Comparison of ENCODE assay signal across 9 cellular contexts in the genomic region with DNA sequence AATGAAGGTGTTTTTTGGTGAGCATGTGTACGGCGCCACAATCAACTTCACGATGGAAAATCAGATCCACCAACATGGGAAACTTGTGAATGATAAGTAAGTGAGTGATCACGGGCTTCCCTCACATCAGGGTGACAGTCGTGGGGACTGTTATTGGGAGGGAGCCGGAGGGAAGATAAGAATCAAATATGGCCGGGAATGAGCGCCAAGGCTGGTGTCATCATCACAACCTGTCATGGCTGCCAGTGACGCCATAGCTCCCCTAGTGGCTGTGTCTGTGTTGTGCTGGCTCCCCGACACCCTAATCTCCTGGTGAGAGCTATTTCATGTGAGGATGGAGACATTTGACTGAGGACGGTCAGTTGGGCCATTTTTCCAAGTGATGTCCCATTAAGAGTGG.
DNase-seq lines count a peak whose midpoint lies in the region; ATAC-seq and TF ChIP-seq lines count a peak whose summit lies in the region.
"Had no signal": no experiment of that assay in that cellular context is flagged by ENCODE, and none has a peak within 500 bp of the region (broad histone marks: within the 10 kb centered on the region; RNA-seq: fewer than 3 reads in every experiment).

No MANE protein-coding gene starts in this region.

- POLR2A ChIA-PET in A673 (lab: Charles Lee; ENCODE audit: low non-redundant PET), result no interaction called here
- POLR2A ChIA-PET in OCI-LY7 (lab: Charles Lee), result no interaction called here

- H3K4me1 ChIP-seq in A673 (ENCODE audit: insufficient read depth, low read length, poor library complexity, severe bottlenecking) (no peaks in the 10 kb centered on the region), OCI-LY7 (ENCODE audit: insufficient read depth, low read length, poor library complexity, severe bottlenecking) (no peaks in the 10 kb centered on the region)

- intact Hi-C loops in A673 (cut with micrococcal nuclease; ENCODE audit: unreplicated experiment) (no loop called here), OCI-LY7 (cut with micrococcal nuclease; ENCODE audit: unreplicated experiment) (no loop called here)

- no peak overlapping the region for H3K4me3 ChIP-seq in A673 (ENCODE audit: low read depth, low read length, poor library complexity, severe bottlenecking)
- H3K4me3 ChIP-seq in GM12864 (ENCODE audit: low read depth, low read length), result no peak overlapping the region
- no peak overlapping the region for H3K4me3 ChIP-seq in OCI-LY7 (ENCODE audit: low read depth, low read length, poor library complexity, severe bottlenecking)
- H3K4me3 ChIP-seq in epithelial cell of esophagus (ENCODE audit: low read length), result no peak overlapping the region

- DNase-seq in A673 (ENCODE audit: low spot score), result peak; percentile 34
- DNase-seq in GM12864 (ENCODE audit: low read depth), result no peak
- DNase-seq in OCI-LY7 (ENCODE audit: low spot score), result peak; percentile 39
- DNase-seq in epithelial cell of esophagus (ENCODE audit: low read depth), result no peak
- no peak for DNase-seq in 8988T
- no peak for DNase-seq in NCI-H1417 treated with DMSO at 0.1 percent for 48 hours (lab: John Stamatoyannopoulos, UW)
- DNase-seq in activated CD4-positive, alpha-beta T cell treated with anti-CD3 and anti-CD28 coated beads, Interleukin-2, amount 50 U/mL, for 4 hours, result no peak
- DNase-seq: NCI-H2029 treated with DMSO at 0.1 percent for 48 hours had no signal

- ATAC-seq in HG03460 (IDR thresholded peaks at IDR 0.05; ENCODE audit: unreplicated experiment), result no peak

- BruUV-seq in A673 (replicated peaks; lab: Mats Ljungman, UMichigan), result no TSS peak
- BruUV-seq in OCI-LY7 (replicated peaks; lab: Mats Ljungman, UMichigan), result no TSS peak

- H2AFZ ChIP-seq in OCI-LY7 (ENCODE audit: low read length), result no peak overlapping the region

- no peaks in the 10 kb centered on the region for H3K27me3 ChIP-seq in A673 (replicated peaks; ENCODE audit: insufficient read depth, low read depth, low read length, poor library complexity)

- H3K9me3 ChIP-seq in A673 (ENCODE audit: low read depth, low read length, poor library complexity, severe bottlenecking) (no peaks in the 10 kb centered on the region), OCI-LY7 (ENCODE audit: low read length) (no peaks in the 10 kb centered on the region)

- peak; percentile 64 for TF ChIP-seq CTCF in A673 (conservative IDR thresholded peaks at IDR 0.05; ENCODE audit: low read depth, low read length)
- peak; percentile 67 for TF ChIP-seq CTCF in GM12864 (IDR thresholded peaks at IDR 0.05; ENCODE audit: low read depth, low read length, missing control alignments)
- peak; percentile 71 for TF ChIP-seq CTCF in OCI-LY7 (conservative IDR thresholded peaks at IDR 0.05; ENCODE audit: low read length)
- peak; percentile 22 for TF ChIP-seq CTCF in epithelial cell of esophagus (IDR thresholded peaks at IDR 0.05; ENCODE audit: insufficient read depth, low read depth, low read length, missing control alignments)

- CTCF ChIA-PET in A673 (lab: Charles Lee) (interaction anchor here (0.6 to 1.2 kb wide), 8 partner anchors 13 to 312 kb away, joined by 3 to 7 read pairs (median 4); no protein-coding TSS in a partner anchor), OCI-LY7 (lab: Charles Lee; ENCODE audit: unreplicated experiment) (no interaction called here)

- H4K20me1 ChIP-seq in OCI-LY7 (ENCODE audit: insufficient read depth, low read length), result no peaks in the 10 kb centered on the region

- H3K9me2 ChIP-seq in OCI-LY7 (ENCODE audit: insufficient read depth, low read length), result no peaks in the 10 kb centered on the region

- no peak overlapping the region for H3K4me2 ChIP-seq in OCI-LY7 (ENCODE audit: low read length)

- no peaks in the 10 kb centered on the region for H3K36me3 ChIP-seq in A673 (ENCODE audit: insufficient read depth, low read length, poor library complexity, severe bottlenecking)
- no peaks in the 10 kb centered on the region for H3K36me3 ChIP-seq in OCI-LY7 (ENCODE audit: insufficient read depth, low read length)

- no peaks in the 10 kb centered on the region for H3K79me2 ChIP-seq in OCI-LY7 (ENCODE audit: insufficient read depth, low read depth, low read length)

- no peak overlapping the region for H3K27ac ChIP-seq in A673 (ENCODE audit: low read depth, low read length, poor library complexity, severe bottlenecking)
- no peak overlapping the region for H3K27ac ChIP-seq in OCI-LY7 (ENCODE audit: low read depth, low read length, poor library complexity, severe bottlenecking)

Comparison
In these comparisons a context has a peak if more than half of its experiments do, and no peak if none do; other contexts are left out.
1. DNase-seq: peak in A673 (single experiment) and OCI-LY7 (single experiment); none in GM12864 (single experiment), epithelial cell of esophagus (single experiment), 8988T (single experiment), NCI-H1417 treated with DMSO at 0.1 percent for 48 hours (single experiment) and activated CD4-positive, alpha-beta T cell treated with anti-CD3 and anti-CD28 coated beads, Interleukin-2, amount 50 U/mL, for 4 hours (0 of 2).
2. Peak in every context shown above with its lines, with median percentiles within 50 percentile points of each other: CTCF ChIP-seq.